In the genomic region with DNA sequence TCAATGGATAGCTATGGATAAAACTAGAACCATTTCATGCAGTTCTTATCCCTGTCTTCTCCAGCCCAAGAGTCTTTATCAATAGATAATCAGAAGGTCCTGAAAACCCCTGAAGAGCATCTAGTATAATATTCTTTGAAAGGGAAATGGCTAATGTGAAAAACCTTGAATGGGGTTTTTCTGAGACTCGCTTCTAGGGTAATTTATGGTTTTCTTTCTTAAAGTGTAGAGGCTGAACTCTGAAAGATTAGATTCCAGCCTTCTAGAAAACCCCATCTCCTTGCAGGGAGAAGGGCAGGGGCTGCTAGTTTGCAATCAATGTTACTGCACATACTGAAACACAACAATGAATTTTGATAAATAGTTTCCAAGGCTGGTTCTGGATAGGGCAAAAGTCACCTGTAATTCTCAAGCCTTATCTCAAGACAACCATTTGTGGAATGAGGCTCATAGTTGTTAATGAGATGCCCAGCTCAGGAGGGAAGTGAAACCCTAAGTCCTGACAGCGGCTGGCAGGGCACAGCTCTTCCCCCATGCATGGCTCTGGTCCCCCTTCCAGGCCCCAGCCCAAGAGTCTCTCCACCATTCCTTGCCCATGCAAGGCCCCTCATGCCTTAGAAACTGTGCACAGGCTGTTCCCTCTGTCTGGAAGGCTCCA, we compare ENCODE assay signal across 15 cellular contexts. TPM values are rescaled to one million over a fixed set of nuclear protein-coding genes. Genes with fewer than 3 reads are reported as not detected.
A peak's percentile ranks its signal among the peaks of the same experiment; 100 is the strongest.
DNase-seq lines count a peak whose midpoint lies in the region; ATAC-seq, FAIRE-seq and TF ChIP-seq lines count a peak whose summit lies in the region.
"Had no signal": no experiment of that assay in that cellular context is flagged by ENCODE, and none has a peak within 500 bp of the region (broad histone marks: within the 10 kb centered on the region; RNA-seq: fewer than 3 reads in every experiment).

No MANE protein-coding gene starts in this region.

- no peak overlapping the region for H3K4me3 ChIP-seq in GM12878
- H3K4me3 ChIP-seq in BE2C (ENCODE audit: low read depth, low read length), result no peak overlapping the region
- H3K4me3 ChIP-seq: vagina had no signal

- peaks cover 0 to 1% of the 10 kb centered on the region in 2 experiments; a peak in 2 of 4 replicates for H3K27me3 ChIP-seq in GM12878 (replicated peaks in 1 of 2; ENCODE audit: control insufficient read depth in 2 of 2, insufficient read depth in 2 of 2, low read length in 1 of 2)
- no peaks in the 10 kb centered on the region for H3K27me3 ChIP-seq in BE2C
- H3K27me3 ChIP-seq: vagina had no signal

- no peak overlapping the region for H2AFZ ChIP-seq in GM12878 (ENCODE audit: control insufficient read depth, low read depth, low read length)
- H2AFZ ChIP-seq: parathyroid adenoma had no signal

- TF ChIP-seq EP300 in GM12878 (IDR thresholded peaks at IDR 0.05; ENCODE audit: borderline replicate concordance in 1 of 2, control insufficient read depth in 1 of 2, low read depth in 2 of 2, low read length in 2 of 2), result no peak

- CTCF ChIA-PET in GM12878 (lab: Yijun Ruan, JAX), result interaction anchor here (1.1 kb wide), 1 partner anchor 10 kb away, joined by 3 read pairs; no protein-coding TSS in a partner anchor

- no peak for FAIRE-seq in GM12878 (lab: Jason Lieb, UNC)

- TF ChIP-seq POLR2A in GM12878 (IDR thresholded peaks at IDR 0.05; ENCODE audit: low read depth, low read length), result no peak

- 7% methylated on average over 2 of the region's 2 CpGs for whole genome bisulfite sequencing in GM12878 (ENCODE audit: insufficient coverage, insufficient replicate concordance, low lambda C conversion rate, missing lambda C conversion rate)

- no peaks in the 10 kb centered on the region for H4K20me1 ChIP-seq in GM12878 (ENCODE audit: control insufficient read depth, insufficient read depth)

- POLR2A ChIA-PET in GM12878 (lab: Charles Lee), result no interaction called here

- peak overlapping the region; percentile 20; the same call in 1 of the 2 replicates for H3K4me2 ChIP-seq in GM12878 (ENCODE audit: control insufficient read depth, insufficient read depth)

- H3K4me1 ChIP-seq in GM12878 (ENCODE audit: control insufficient read depth, insufficient read depth, low read length) (peaks cover 23% of the 10 kb centered on the region), BE2C (no peaks in the 10 kb centered on the region; the same call in 1 of the 2 replicates)
- H3K4me1 ChIP-seq: parathyroid adenoma, vagina had no signal

- no peaks in the 10 kb centered on the region for H3K36me3 ChIP-seq in GM12878 (ENCODE audit: control insufficient read depth in 2 of 2, insufficient read depth in 2 of 2, low read length in 1 of 2)
- no peaks in the 10 kb centered on the region; the same call in 1 of the 2 replicates for H3K36me3 ChIP-seq in BE2C
- H3K36me3 ChIP-seq: vagina had no signal

- DNase-seq in ELF-1 (ENCODE audit: low read depth, low spot score) (peak; percentile 13), GM12878 (ENCODE audit: low read depth, low spot score) (peak; percentile 16), DMS79 treated with DMSO at 0.1 percent for 48 hours (lab: John Stamatoyannopoulos, UW) (no peak), KG1 (lab: John Stamatoyannopoulos, UW) (no peak), BE2C (no peak)
- DNase-seq: activated CD4-positive, CD25-positive, alpha-beta regulatory T cell; activated T-cell treated with anti-CD3 and anti-CD28 coated beads for 4 hours; NCI-H146; NCI-H82; stimulated activated CD8-positive, alpha-beta memory T cell treated with anti-CD3 and anti-CD28 coated beads, Interleukin-4, amount 100 ng/mL, for 48 hours had no signal

- in situ Hi-C loops in GM12878 (cut with MboI), result no loop called here

- ATAC-seq in GM19468 (IDR thresholded peaks at IDR 0.05; ENCODE audit: extremely low read depth, unreplicated experiment), result peak; percentile 13
- ATAC-seq in HG03378 (IDR thresholded peaks at IDR 0.05; ENCODE audit: unreplicated experiment), result peak; percentile 47
- peak; percentile 87 for ATAC-seq in GM12878
- no peak for ATAC-seq in GM18519 (IDR thresholded peaks at IDR 0.05; ENCODE audit: low FRiP score, unreplicated experiment)

- no TSS peak for BruUV-seq in GM12878 (replicated peaks; lab: Mats Ljungman, UMichigan)

- SMC1A ChIA-PET in GM12878 (lab: Charles Lee; ENCODE audit: uncharacterized antibody, unreplicated experiment), result interaction anchor here (1.6 kb wide), 1 partner anchor 118 kb away, joined by 4 read pairs; no protein-coding TSS in a partner anchor

- TF ChIP-seq RAD21 in GM12878 (IDR thresholded peaks at IDR 0.05; ENCODE audit: insufficient read depth, low read depth, low read length), result no peak

- TF ChIP-seq CTCF in GM12878 (IDR thresholded peaks at IDR 0.05 in 2 of 3, conservative IDR thresholded peaks at IDR 0.05 in 1 of 3; ENCODE audit: control insufficient read depth in 2 of 3, extremely low read depth in 1 of 3, insufficient read depth in 1 of 3, low read depth in 3 of 3, low read length in 3 of 3) (no peak), BE2C (IDR thresholded peaks at IDR 0.05; ENCODE audit: low read depth, low read length) (no peak)

- H3K9me3 ChIP-seq in GM12878 (replicated peaks; ENCODE audit: control insufficient read depth, insufficient read depth, low read length) (no peaks in the 10 kb centered on the region), BE2C (no peaks in the 10 kb centered on the region)
- H3K9me3 ChIP-seq: vagina had no signal

- no peak overlapping the region for H3K27ac ChIP-seq in GM12878 (ENCODE audit: control insufficient read depth, insufficient read depth)
- H3K27ac ChIP-seq: parathyroid adenoma, vagina had no signal

- intact Hi-C loops in GM12878 (cut with micrococcal nuclease; ENCODE audit: unreplicated experiment), result no loop called here

- H3K9ac ChIP-seq in GM12878 (ENCODE audit: control insufficient read depth, insufficient read depth, low read length), result no peak overlapping the region
- H3K9ac ChIP-seq: parathyroid adenoma had no signal

- no peaks in the 10 kb centered on the region for H3K79me2 ChIP-seq in GM12878 (ENCODE audit: control insufficient read depth, insufficient read depth, low read length)
- H3K79me2 ChIP-seq: parathyroid adenoma had no signal

- RAD21 ChIA-PET in GM12878 (lab: Charles Lee; ENCODE audit: unreplicated experiment), result no interaction called here

TF ChIP-seq in GM12878, 131 proteins besides CTCF, POLR2A, EP300 and RAD21:
- no peak for TF ChIP-seq CBX3 (IDR thresholded peaks at IDR 0.05; ENCODE audit: borderline replicate concordance, low read depth)
- TF ChIP-seq SPI1 (IDR thresholded peaks at IDR 0.05; ENCODE audit: borderline replicate concordance, insufficient read depth, low read depth, low read length), result peak; percentile 88
- no peak for TF ChIP-seq JUNB (IDR thresholded peaks at IDR 0.05)

RNA-seq across cellular contexts. Expression of a gene that starts 33.7 kb away (rescaled TPM):
- 0.39 TPM in 1 of 2 replicates, not detected in the other for total RNA-seq in GM12878 (2013; cell fraction: nucleolus; rRNA removed)
- total RNA-seq in GM12878 (2014; rRNA removed) (1.3 and 1.4 TPM in 2 replicates), GM12878 (2014; rRNA removed; fragmentation: Illumina TruSeq; extraction: Trizol) (0.55 and 0.76 TPM in 2 replicates), GM12878 (2021) (1.1 and 1.4 TPM in 2 replicates)
- polyA plus RNA-seq in GM12878 (2011; ENCODE audit: low read depth), result 0.35 TPM
- polyA plus RNA-seq in GM12878 (2011; rRNA removed) (0.05 and 0.09 TPM in 2 replicates), GM12878 (2014; fragmentation: Illumina TruSeq; extraction: Trizol) (0.66 and 2.0 TPM in 2 replicates), GM12878 (2014; fragmentation: Nextera tagmentation; extraction: Ambion mirVana) (under 1 TPM; 0.43 to 0.88 TPM), GM12878 (2014; rRNA removed) (0.48 and 0.59 TPM in 2 replicates), GM12878 (2016; fragmentation: Nextera tagmentation; extraction: Ambion mirVana) (1 to 10 TPM in 1 of 2 experiments, under 1 TPM in 1; 0.82 to 1.3 TPM)
- polyA plus RNA-seq in GM12878 (2011; cell fraction: cytosol; rRNA removed), result 0.03 and 0.05 TPM in 2 replicates
- 0.03 TPM in 1 of 2 replicates, not detected in the other for polyA plus RNA-seq in GM12878 (2011; cell fraction: nucleus; rRNA removed)
- polyA plus RNA-seq in GM12878 (2012), result 0.66 and 1.2 TPM in 2 replicates
- not detected in 2 replicates for polyA minus RNA-seq in GM12878 (2011; rRNA and poly(A)+ RNA removed)
- 0.62 TPM in 1 of 2 replicates, not detected in the other for polyA minus RNA-seq in GM12878 (2011; cell fraction: cytosol; rRNA and poly(A)+ RNA removed)
- not detected in 2 replicates for polyA minus RNA-seq in GM12878 (2011; cell fraction: nucleus; rRNA and poly(A)+ RNA removed)
- polyA plus RNA-seq in BE2C (2012; ENCODE audit: insufficient read depth, insufficient read length, low read depth), result 1.9 TPM

Comparison
In these comparisons a context has a peak if more than half of its experiments do, and no peak if none do; other contexts are left out.
1. DNase-seq: peak in ELF-1 (single experiment) and GM12878 (single experiment); none in DMS79 treated with DMSO at 0.1 percent for 48 hours (single experiment), KG1 (single experiment) and BE2C (single experiment).